ENCODE assay signal across 23 cellular contexts in genomic region chr16:55169780-55170179, GRCh38.
"Had no signal": no experiment of that assay in that cellular context is flagged by ENCODE, and none has a peak within 500 bp of the region (broad histone marks: within the 10 kb centered on the region; RNA-seq: fewer than 3 reads in every experiment).

No MANE protein-coding gene starts in this region.

- ATAC-seq: heart left ventricle; left ventricle myocardium superior; naive thymus-derived CD8-positive, alpha-beta T cell; pancreas; right cardiac atrium; sciatic nerve; stimulated activated effector memory CD8-positive, alpha-beta T cell treated with anti-CD3 and anti-CD28 coated beads, Interleukin-12 subunit alpha, Interleukin-12 subunit beta, amount 100 ng/mL, for 72 hours had no signal

- H3K36me3 ChIP-seq: heart left ventricle, pancreas, prostate gland, spleen, suprapubic skin, thoracic aorta, tibial artery, vagina had no signal

- H3K4me1 ChIP-seq: heart left ventricle, pancreas, prostate gland, spleen, suprapubic skin, tibial artery, vagina had no signal

- H3K4me3 ChIP-seq: heart left ventricle, pancreas, prostate gland, skin epidermis, spleen, suprapubic skin, thoracic aorta, tibial artery, vagina had no signal

- DNase-seq: heart left ventricle; hypothalamus; immature natural killer cell; kidney; left ventricle myocardium superior; midbrain; naive thymus-derived CD8-positive, alpha-beta T cell; nucleus accumbens; pancreas; posterior cingulate gyrus; retina; right cardiac atrium; spleen; stimulated activated CD4-positive, alpha-beta T cell treated with anti-CD3 and anti-CD28 coated beads, Interleukin-4, amount 100 ng/mL, for 24 hours; stimulated activated naive CD4-positive, alpha-beta T cell; tibial artery had no signal

- H3K27ac ChIP-seq: heart left ventricle, pancreas, prostate gland, skin epidermis, spleen, suprapubic skin, thoracic aorta, tibial artery, vagina had no signal

- H3K27me3 ChIP-seq: heart left ventricle, pancreas, spleen, suprapubic skin, tibial artery, vagina had no signal

- H3K9me3 ChIP-seq: heart left ventricle, pancreas, prostate gland, spleen, suprapubic skin, thoracic aorta, tibial artery, vagina had no signal
